In the genomic region with DNA sequence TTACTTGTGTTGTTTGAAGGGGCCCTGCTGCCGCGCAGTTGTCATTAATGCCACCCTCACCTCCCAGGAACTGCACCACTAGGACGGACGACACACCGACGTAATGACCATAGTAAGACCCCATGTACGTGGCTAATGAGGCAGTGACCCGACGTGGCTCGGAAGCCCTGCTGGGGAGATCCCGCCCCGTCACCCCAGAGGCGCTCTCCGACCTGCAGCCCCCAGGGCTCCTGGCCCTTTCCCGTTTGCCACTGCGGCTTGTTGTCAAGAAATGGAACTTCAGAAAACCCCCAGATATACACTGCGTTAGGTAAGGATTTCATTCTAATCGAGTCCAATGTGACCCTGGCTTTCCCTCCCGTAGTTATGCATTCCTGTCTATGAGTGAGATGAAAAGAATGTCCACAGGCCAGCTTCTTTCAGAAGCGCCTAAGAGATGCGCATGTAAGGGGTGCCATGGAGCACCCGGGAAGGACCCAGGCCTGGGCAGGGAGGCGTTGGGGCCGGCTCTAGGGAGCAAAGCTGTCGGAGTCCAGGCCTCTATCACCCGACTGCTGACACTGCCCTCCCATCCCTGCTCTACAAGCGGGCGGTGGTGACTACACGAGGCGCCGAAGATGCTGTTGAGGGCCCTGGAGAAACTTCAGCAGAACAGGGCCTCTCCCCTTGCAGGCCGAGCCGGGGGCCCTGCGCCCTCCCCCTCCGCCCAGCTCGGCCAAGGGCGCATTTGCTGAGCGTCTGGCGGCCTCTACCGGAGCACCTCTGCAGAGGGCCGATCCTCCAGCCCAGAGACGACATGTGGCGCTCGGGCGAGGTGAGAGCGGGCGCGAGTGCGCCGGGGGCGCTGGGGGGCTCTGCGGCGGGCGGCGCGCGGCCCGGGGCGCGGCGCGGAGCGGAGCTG, we compare ENCODE assay signal across 12 cellular contexts. TPM values are rescaled to one million over a fixed set of nuclear protein-coding genes. Genes with fewer than 3 reads are reported as not detected.
DNase-seq lines count a peak whose midpoint lies in the region; ATAC-seq, FAIRE-seq and TF ChIP-seq lines count a peak whose summit lies in the region.
"Had no signal": no experiment of that assay in that cellular context is flagged by ENCODE, and none has a peak within 500 bp of the region (broad histone marks: within the 10 kb centered on the region; RNA-seq: fewer than 3 reads in every experiment).

A gene (plus strand): TSS at position 765 of the 901 bp plus-strand sequence. CDS start 2,187 bp downstream, outside the sequence.

- H3K27me3 ChIP-seq in keratinocyte (ENCODE audit: control insufficient read depth, extremely low read depth, insufficient read depth, low read length), result peaks cover 28% of the 10 kb centered on the region
- H3K27me3 ChIP-seq in Peyer's patch, result no peaks in the 10 kb centered on the region
- peaks cover 4% of the 10 kb centered on the region for H3K27me3 ChIP-seq in colonic mucosa
- H3K27me3 ChIP-seq: vagina had no signal

- whole genome bisulfite sequencing in A549 (ENCODE audit: missing lambda C conversion rate), result 48% methylated on average over 31 of the region's 63 CpGs

- in situ Hi-C loops in astrocyte of the cerebellum (cut with HindIII; ENCODE audit: low sequenced_read_pairs), result no loop called here

- H3K9me1 ChIP-seq in keratinocyte (ENCODE audit: control insufficient read depth, extremely low read depth, insufficient read depth, low read length), result no peaks in the 10 kb centered on the region

- H4K20me1 ChIP-seq in keratinocyte (ENCODE audit: control insufficient read depth, extremely low read depth, insufficient read depth, low read length), result no peaks in the 10 kb centered on the region

- POLR2A ChIA-PET in A549 (lab: Yijun Ruan, JAX), result interaction anchor here (1.0 kb wide), 1 partner anchor 237 kb away, joined by 8 read pairs; no protein-coding TSS in a partner anchor

- peak; percentile 10 for TF ChIP-seq POLR2A in A549 (IDR thresholded peaks at IDR 0.05; ENCODE audit: low read length)
- TF ChIP-seq POLR2A in Peyer's patch (IDR thresholded peaks at IDR 0.05), result no peak

- H3K79me2 ChIP-seq in keratinocyte (ENCODE audit: control insufficient read depth, insufficient read depth, low read length), result no peaks in the 10 kb centered on the region

- DNase-seq in A549 (ENCODE audit: low read depth in 1 of 2, low spot score in 1 of 2) (peak; percentile 67 to 86), HFF-Myc (ENCODE audit: extremely low read depth, low read depth) (no peak), astrocyte of the cerebellum (ENCODE audit: low read depth) (no peak), keratinocyte (ENCODE audit: low read depth, low spot score) (no peak), AML-193 (lab: John Stamatoyannopoulos, UW) (no peak), Peyer's patch (no peak), colonic mucosa (no peak)
- DNase-seq in stimulated activated CD4-positive, alpha-beta T cell treated with anti-CD3 and anti-CD28 coated beads, Interleukin-12 subunit alpha, Interleukin-12 subunit beta, amount 100 ng/mL, for 4 hours, result no peak
- DNase-seq: aorta; naive thymus-derived CD8-positive, alpha-beta T cell had no signal

- TF ChIP-seq RAD21 in A549 (conservative IDR thresholded peaks at IDR 0.05 in 1 of 2, IDR thresholded peaks at IDR 0.05 in 1 of 2), result peak; percentile 77 to 84

- intact Hi-C loops in colonic mucosa (cut with DNase I), result no loop called here

- H3K4me2 ChIP-seq in A549, result peak within 1 kb of the TSS; percentile 81
- H3K4me2 ChIP-seq in keratinocyte (ENCODE audit: control insufficient read depth, extremely low read depth, insufficient read depth, low read depth, low read length), result peak within 1 kb of the TSS; percentile 1

- TF ChIP-seq EP300 in A549 (IDR thresholded peaks at IDR 0.05), result no peak

- peak within 1 kb of the TSS; percentile 83 to 89 for H3K27ac ChIP-seq in A549
- no peak within 1 kb of the TSS for H3K27ac ChIP-seq in keratinocyte (ENCODE audit: control insufficient read depth, insufficient read depth, low read length)
- H3K27ac ChIP-seq in Peyer's patch, result no peak within 1 kb of the TSS
- no peak within 1 kb of the TSS for H3K27ac ChIP-seq in colonic mucosa
- H3K27ac ChIP-seq: vagina had no signal

- H3K9ac ChIP-seq in keratinocyte (ENCODE audit: control insufficient read depth, extremely low read depth, insufficient read depth, low read length), result no peak within 1 kb of the TSS
- no peak within 1 kb of the TSS for H3K9ac ChIP-seq in colonic mucosa (ENCODE audit: low read depth in 2 of 2, low read length in 2 of 2)

- H3K36me3 ChIP-seq in keratinocyte (ENCODE audit: control insufficient read depth in 2 of 2, extremely low read depth in 1 of 2, insufficient read depth in 2 of 2, low read length in 2 of 2) (no peaks in the 10 kb centered on the region), Peyer's patch (no peaks in the 10 kb centered on the region), colonic mucosa (no peaks in the 10 kb centered on the region)
- H3K36me3 ChIP-seq: vagina had no signal

- FAIRE-seq in A549 (lab: Jason Lieb, UNC) (no peak), keratinocyte (lab: Jason Lieb, UNC) (no peak)

- CTCF ChIA-PET in A549 (lab: Yijun Ruan, JAX), result interaction anchor here (1.0 to 1.5 kb wide), 6 partner anchors 12 to 253 kb away, joined by 3 to 4 read pairs (median 4); no protein-coding TSS in a partner anchor

- peaks cover 11% of the 10 kb centered on the region; the same call in 1 of the 3 replicates for H3K9me3 ChIP-seq in A549
- H3K9me3 ChIP-seq in keratinocyte (ENCODE audit: control insufficient read depth, low read depth, low read length), result no peaks in the 10 kb centered on the region
- H3K9me3 ChIP-seq in Peyer's patch, result no peaks in the 10 kb centered on the region
- H3K9me3 ChIP-seq in colonic mucosa, result no peaks in the 10 kb centered on the region
- H3K9me3 ChIP-seq: vagina had no signal

- H3K4me3 ChIP-seq in A549, result peak within 1 kb of the TSS; percentile 71
- H3K4me3 ChIP-seq in HFF-Myc (replicated peaks; ENCODE audit: low read depth, low read length), result peak within 1 kb of the TSS; percentile 29
- peak within 1 kb of the TSS; percentile 35 for H3K4me3 ChIP-seq in astrocyte of the cerebellum (ENCODE audit: low read depth, low read length)
- H3K4me3 ChIP-seq in keratinocyte (ENCODE audit: control insufficient read depth in 2 of 3, extremely low read depth in 1 of 3, insufficient read depth in 2 of 3, low read depth in 1 of 3, low read length in 3 of 3), result no peak within 1 kb of the TSS
- H3K4me3 ChIP-seq in Peyer's patch, result no peak within 1 kb of the TSS
- no peak within 1 kb of the TSS for H3K4me3 ChIP-seq in colonic mucosa
- H3K4me3 ChIP-seq: vagina had no signal

- no peak within 1 kb of the TSS for H2AFZ ChIP-seq in keratinocyte (ENCODE audit: control insufficient read depth, low read length)

- peak; percentile 72 for TF ChIP-seq CTCF in A549 (IDR thresholded peaks at IDR 0.05)
- TF ChIP-seq CTCF in HFF-Myc (IDR thresholded peaks at IDR 0.05; ENCODE audit: low read depth, low read length, missing control alignments), result peak; percentile 23
- peak; percentile 33 for TF ChIP-seq CTCF in astrocyte of the cerebellum (IDR thresholded peaks at IDR 0.05; ENCODE audit: low read depth, low read length, missing control alignments)
- TF ChIP-seq CTCF in keratinocyte (optimal IDR thresholded peaks at IDR 0.05 in 1 of 3, IDR thresholded peaks at IDR 0.05 in 1 of 3, conservative IDR thresholded peaks at IDR 0.05 in 1 of 3; ENCODE audit: extremely low read depth in 1 of 3, insufficient read depth in 2 of 3, low read length in 3 of 3), result peak in 2 of 3 experiments; percentile 18 to 30
- TF ChIP-seq CTCF in Peyer's patch (IDR thresholded peaks at IDR 0.05), result no peak
- no peak for TF ChIP-seq CTCF in colonic mucosa (IDR thresholded peaks at IDR 0.05)

- peak; percentile 92 to 93 for ATAC-seq in A549
- ATAC-seq: naive thymus-derived CD8-positive, alpha-beta T cell had no signal

- H3K4me1 ChIP-seq in A549 (peaks cover 18% of the 10 kb centered on the region), keratinocyte (ENCODE audit: control insufficient read depth, extremely low read depth, insufficient read depth, low read length) (no peaks in the 10 kb centered on the region), Peyer's patch (no peaks in the 10 kb centered on the region), colonic mucosa (no peaks in the 10 kb centered on the region)
- H3K4me1 ChIP-seq: vagina had no signal

- dilution Hi-C loops in keratinocyte (cut with MboI; ENCODE audit: extremely low pct_ligation_motif_present, low sequenced_read_pairs), result no loop called here

TF ChIP-seq in A549, 52 proteins besides CTCF, POLR2A, EP300 and RAD21 (continues in another document):
- TF ChIP-seq TP53 (CRISPR knock-in tag; IDR thresholded peaks at IDR 0.05) (no peak), ZFP36 (IDR thresholded peaks at IDR 0.05; ENCODE audit: borderline replicate concordance, partially characterized antibody) (no peak), EHF (CRISPR knock-in tag; IDR thresholded peaks at IDR 0.05) (no peak), RCOR1 (IDR thresholded peaks at IDR 0.05; ENCODE audit: low read depth, low read length) (no peak), HOXA7 (CRISPR knock-in tag; IDR thresholded peaks at IDR 0.05) (no peak), FOXS1 (CRISPR knock-in tag; IDR thresholded peaks at IDR 0.05) (no peak), CEBPB (IDR thresholded peaks at IDR 0.05) (no peak), RNF2 (IDR thresholded peaks at IDR 0.05; ENCODE audit: borderline replicate concordance, low read depth) (no peak), RFX5 (IDR thresholded peaks at IDR 0.05) (no peak), NR3C1 (IDR thresholded peaks at IDR 0.05) (no peak), MYC (IDR thresholded peaks at IDR 0.05; ENCODE audit: borderline replicate concordance, low read length) (0 out of 2 replicates have a peak, but pooled peaks have one; percentile 63)

RNA-seq across cellular contexts. Expression of the gene that starts here (rescaled TPM):
- polyA plus RNA-seq in A549 (2011; rRNA removed), result 74.5 and 91.7 TPM in 2 replicates
- 113 and 126 TPM in 2 replicates for polyA plus RNA-seq in A549 (2012; cell fraction: cytosol; rRNA removed)
- 119 and 123 TPM in 2 replicates for polyA plus RNA-seq in A549 (2012; cell fraction: nucleus; rRNA removed)
- 79.8 to 89.1 TPM (median 82.0 TPM) in 3 replicates for polyA plus RNA-seq in A549 (2017; fragmentation: RNase III; extraction: RNeasy Plus Mini Kit Qiagen cat#74134 plus additional on column Dnase treatment)
- 148 and 160 TPM in 2 replicates for polyA minus RNA-seq in A549 (2011; rRNA and poly(A)+ RNA removed)
- 0.03 TPM in 1 of 3 replicates, not detected in the others for polyA plus RNA-seq in keratinocyte
- not detected for polyA plus RNA-seq in keratinocyte (2011; ENCODE audit: low read depth)
- polyA plus RNA-seq in keratinocyte (2011; cell fraction: cytosol; rRNA removed), result 0.05 and 0.13 TPM in 2 replicates
- 0.38 TPM in 1 of 2 replicates, not detected in the other for polyA plus RNA-seq in keratinocyte (2011; cell fraction: nucleus; rRNA removed)
- not detected in 2 replicates for polyA plus RNA-seq in keratinocyte (2012; ENCODE audit: low replicate concordance)
- polyA minus RNA-seq in keratinocyte, result not detected in 3 replicates
- polyA minus RNA-seq in keratinocyte (2011; cell fraction: cytosol; rRNA and poly(A)+ RNA removed), result not detected
- polyA minus RNA-seq in keratinocyte (2011; cell fraction: nucleus; rRNA and poly(A)+ RNA removed), result not detected in 2 replicates
- total RNA-seq in Peyer's patch, result not detected
- total RNA-seq in colonic mucosa, result not detected
- total RNA-seq: aorta; naive thymus-derived CD8-positive, alpha-beta T cell; T-helper 2 cell treated with Interferon-gamma antibody and Interleukin-4, amounts not matched to agents 100 ng/mL and 5 ng/mL, for 36 hours; vagina had no signal
- polyA plus RNA-seq: aorta; naive thymus-derived CD8-positive, alpha-beta T cell had no signal

Comparison
In these comparisons a context has a peak if more than half of its experiments do, and no peak if none do; other contexts are left out.
1. RNA of the gene that starts here (polyA plus RNA-seq): 74.5 to 126 TPM in A549; 0.03 to 0.38 TPM in keratinocyte; every median in the first group is over 10 times any median in the second.
2. DNase-seq: peak in A549 (2 of 2); none in HFF-Myc (single experiment), astrocyte of the cerebellum (single experiment), keratinocyte (single experiment), AML-193 (0 of 2), Peyer's patch (0 of 3), colonic mucosa (single experiment) and stimulated activated CD4-positive, alpha-beta T cell treated with anti-CD3 and anti-CD28 coated beads, Interleukin-12 subunit alpha, Interleukin-12 subunit beta, amount 100 ng/mL, for 4 hours (single experiment).
3. H3K27ac ChIP-seq: peak in A549 (2 of 2); none in keratinocyte (single experiment), Peyer's patch (0 of 4) and colonic mucosa (single experiment).
4. H3K4me3 ChIP-seq: peak in A549 (single experiment), HFF-Myc (single experiment) and astrocyte of the cerebellum (single experiment); none in keratinocyte (0 of 3), Peyer's patch (0 of 4) and colonic mucosa (single experiment).
5. CTCF ChIP-seq: peak in A549 (single experiment), HFF-Myc (single experiment), astrocyte of the cerebellum (single experiment) and keratinocyte (2 of 3); none in Peyer's patch (0 of 6) and colonic mucosa (single experiment).